Comparison of ENCODE assay signal across 1 cellular context in the genomic region with DNA sequence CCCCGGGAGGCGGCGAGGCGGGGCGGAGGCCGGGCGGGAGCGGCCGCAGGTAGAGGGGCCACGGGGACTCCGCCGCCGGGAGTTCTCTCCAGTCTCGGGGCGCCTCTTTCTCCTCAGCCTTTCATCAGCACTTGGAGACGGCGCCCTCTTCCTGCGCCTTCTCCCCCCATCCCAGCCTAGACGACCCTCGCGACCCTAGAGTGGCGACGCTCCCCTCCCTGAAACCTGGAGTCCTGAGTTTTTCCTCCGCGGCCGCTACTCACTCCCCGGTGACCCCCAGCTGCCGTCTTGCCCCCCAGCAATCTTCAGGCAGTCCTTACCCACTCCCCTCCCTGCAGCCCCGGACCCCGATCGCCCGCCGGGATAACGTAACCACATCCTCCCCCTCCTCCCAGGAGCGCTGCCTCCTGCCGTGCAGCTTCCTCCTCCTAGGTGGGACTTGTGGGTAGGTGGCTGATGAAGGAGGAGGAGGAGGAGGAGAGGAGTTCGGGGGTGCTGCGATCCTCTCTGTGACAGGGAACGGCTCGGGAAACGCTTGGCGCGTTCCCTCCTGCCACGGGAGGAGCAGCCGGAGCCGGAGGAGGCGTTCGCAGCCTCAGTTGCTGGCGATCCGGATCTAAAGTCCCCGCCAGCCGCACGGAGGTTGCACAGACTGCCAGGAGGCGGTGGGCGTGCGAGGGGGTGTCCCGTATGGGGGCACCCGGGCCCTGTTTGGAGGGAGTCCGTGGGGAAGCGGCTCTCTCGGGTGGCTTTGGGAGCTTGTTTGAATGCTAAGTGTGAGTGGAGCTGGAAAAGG.
TF ChIP-seq lines count a peak whose summit lies in the region.

No MANE protein-coding gene starts in this region.

TF ChIP-seq in HepG2, 621 proteins besides CTCF, POLR2A, EP300 and RAD21 (continued from another document and continues in another):
- TF ChIP-seq ZBTB40 (IDR thresholded peaks at IDR 0.05): no peak
- TF ChIP-seq ZBTB40 (CRISPR knock-in tag; IDR thresholded peaks at IDR 0.05): peak; percentile 23; the same call in 1 of the 2 replicates
- TF ChIP-seq, protein P1, sequence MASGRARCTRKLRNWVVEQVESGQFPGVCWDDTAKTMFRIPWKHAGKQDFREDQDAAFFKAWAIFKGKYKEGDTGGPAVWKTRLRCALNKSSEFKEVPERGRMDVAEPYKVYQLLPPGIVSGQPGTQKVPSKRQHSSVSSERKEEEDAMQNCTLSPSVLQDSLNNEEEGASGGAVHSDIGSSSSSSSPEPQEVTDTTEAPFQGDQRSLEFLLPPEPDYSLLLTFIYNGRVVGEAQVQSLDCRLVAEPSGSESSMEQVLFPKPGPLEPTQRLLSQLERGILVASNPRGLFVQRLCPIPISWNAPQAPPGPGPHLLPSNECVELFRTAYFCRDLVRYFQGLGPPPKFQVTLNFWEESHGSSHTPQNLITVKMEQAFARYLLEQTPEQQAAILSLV (CRISPR knock-in tag; IDR thresholded peaks at IDR 0.05; ENCODE audit: borderline replicate concordance): 0 out of 2 replicates have a peak, but pooled peaks have one; percentile 50
- no peak for TF ChIP-seq ZNF652 (CRISPR knock-in tag; IDR thresholded peaks at IDR 0.05; ENCODE audit: borderline replicate concordance, low read depth)
- no peak for TF ChIP-seq MAF1 (CRISPR knock-in tag; IDR thresholded peaks at IDR 0.05; ENCODE audit: borderline replicate concordance)
- no peak for TF ChIP-seq THAP11 (CRISPR knock-in tag; IDR thresholded peaks at IDR 0.05)
- TF ChIP-seq ZNF263 (CRISPR knock-in tag; IDR thresholded peaks at IDR 0.05): peak; percentile 92
- no peak for TF ChIP-seq DNMT3B (CRISPR knock-in tag; conservative IDR thresholded peaks at IDR 0.05)
- TF ChIP-seq CBFB (CRISPR knock-in tag; IDR thresholded peaks at IDR 0.05): no peak
- TF ChIP-seq, protein P2, sequence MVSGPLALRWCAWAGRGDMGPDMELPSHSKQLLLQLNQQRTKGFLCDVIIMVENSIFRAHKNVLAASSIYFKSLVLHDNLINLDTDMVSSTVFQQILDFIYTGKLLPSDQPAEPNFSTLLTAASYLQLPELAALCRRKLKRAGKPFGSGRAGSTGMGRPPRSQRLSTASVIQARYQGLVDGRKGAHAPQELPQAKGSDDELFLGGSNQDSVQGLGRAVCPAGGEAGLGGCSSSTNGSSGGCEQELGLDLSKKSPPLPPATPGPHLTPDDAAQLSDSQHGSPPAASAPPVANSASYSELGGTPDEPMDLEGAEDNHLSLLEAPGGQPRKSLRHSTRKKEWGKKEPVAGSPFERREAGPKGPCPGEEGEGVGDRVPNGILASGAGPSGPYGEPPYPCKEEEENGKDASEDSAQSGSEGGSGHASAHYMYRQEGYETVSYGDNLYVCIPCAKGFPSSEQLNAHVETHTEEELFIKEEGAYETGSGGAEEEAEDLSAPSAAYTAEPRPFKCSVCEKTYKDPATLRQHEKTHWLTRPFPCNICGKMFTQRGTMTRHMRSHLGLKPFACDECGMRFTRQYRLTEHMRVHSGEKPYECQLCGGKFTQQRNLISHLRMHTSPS (CRISPR knock-in tag; IDR thresholded peaks at IDR 0.05; ENCODE audit: low read depth): no peak
- TF ChIP-seq ZNF292 (CRISPR knock-in tag; IDR thresholded peaks at IDR 0.05; ENCODE audit: borderline replicate concordance, low read depth): peak; percentile 18; the same call in 1 of the 2 replicates
- TF ChIP-seq HIVEP1 (CRISPR knock-in tag; IDR thresholded peaks at IDR 0.05): peak; percentile 54; the same call in 1 of the 2 replicates
- TF ChIP-seq, protein P3, sequence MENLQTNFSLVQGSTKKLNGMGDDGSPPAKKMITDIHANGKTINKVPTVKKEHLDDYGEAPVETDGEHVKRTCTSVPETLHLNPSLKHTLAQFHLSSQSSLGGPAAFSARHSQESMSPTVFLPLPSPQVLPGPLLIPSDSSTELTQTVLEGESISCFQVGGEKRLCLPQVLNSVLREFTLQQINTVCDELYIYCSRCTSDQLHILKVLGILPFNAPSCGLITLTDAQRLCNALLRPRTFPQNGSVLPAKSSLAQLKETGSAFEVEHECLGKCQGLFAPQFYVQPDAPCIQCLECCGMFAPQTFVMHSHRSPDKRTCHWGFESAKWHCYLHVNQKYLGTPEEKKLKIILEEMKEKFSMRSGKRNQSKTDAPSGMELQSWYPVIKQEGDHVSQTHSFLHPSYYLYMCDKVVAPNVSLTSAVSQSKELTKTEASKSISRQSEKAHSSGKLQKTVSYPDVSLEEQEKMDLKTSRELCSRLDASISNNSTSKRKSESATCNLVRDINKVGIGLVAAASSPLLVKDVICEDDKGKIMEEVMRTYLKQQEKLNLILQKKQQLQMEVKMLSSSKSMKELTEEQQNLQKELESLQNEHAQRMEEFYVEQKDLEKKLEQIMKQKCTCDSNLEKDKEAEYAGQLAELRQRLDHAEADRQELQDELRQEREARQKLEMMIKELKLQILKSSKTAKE (CRISPR knock-in tag; IDR thresholded peaks at IDR 0.05; ENCODE audit: borderline replicate concordance): peak; percentile 37; the same call in 1 of the 2 replicates
- TF ChIP-seq HMGXB4 (CRISPR knock-in tag; IDR thresholded peaks at IDR 0.05; ENCODE audit: borderline replicate concordance in 1 of 2, low read depth in 1 of 2): peak in 1 of 2 experiments; percentile 41; a peak in 2 of 4 replicates
- TF ChIP-seq, protein P4, sequence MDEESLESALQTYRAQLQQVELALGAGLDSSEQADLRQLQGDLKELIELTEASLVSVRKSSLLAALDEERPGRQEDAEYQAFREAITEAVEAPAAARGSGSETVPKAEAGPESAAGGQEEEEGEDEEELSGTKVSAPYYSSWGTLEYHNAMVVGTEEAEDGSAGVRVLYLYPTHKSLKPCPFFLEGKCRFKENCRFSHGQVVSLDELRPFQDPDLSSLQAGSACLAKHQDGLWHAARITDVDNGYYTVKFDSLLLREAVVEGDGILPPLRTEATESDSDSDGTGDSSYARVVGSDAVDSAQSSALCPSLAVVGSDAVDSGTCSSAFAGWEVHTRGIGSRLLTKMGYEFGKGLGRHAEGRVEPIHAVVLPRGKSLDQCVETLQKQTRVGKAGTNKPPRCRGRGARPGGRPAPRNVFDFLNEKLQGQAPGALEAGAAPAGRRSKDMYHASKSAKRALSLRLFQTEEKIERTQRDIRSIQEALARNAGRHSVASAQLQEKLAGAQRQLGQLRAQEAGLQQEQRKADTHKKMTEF (CRISPR knock-in tag; IDR thresholded peaks at IDR 0.05): peak; percentile 54; the same call in 1 of the 2 replicates
- TF ChIP-seq ZNF564 (CRISPR knock-in tag; IDR thresholded peaks at IDR 0.05): no peak
- TF ChIP-seq ARID4A (CRISPR knock-in tag; IDR thresholded peaks at IDR 0.05; ENCODE audit: borderline replicate concordance): peak; percentile 70; the same call in 1 of the 2 replicates
- TF ChIP-seq ZNF501 (CRISPR knock-in tag; IDR thresholded peaks at IDR 0.05): 0 out of 2 replicates have a peak, but pooled peaks have one; percentile 15
- 0 out of 2 replicates have a peak, but pooled peaks have one; percentile 67 for TF ChIP-seq ZNF567 (CRISPR knock-in tag; IDR thresholded peaks at IDR 0.05; ENCODE audit: borderline replicate concordance)
- peak; percentile 87 for TF ChIP-seq UBTF (CRISPR knock-in tag; IDR thresholded peaks at IDR 0.05)
